14 cellular contexts compared by ENCODE assay signal in genomic region chr20:22833851-22834250, GRCh38.
"Had no signal": no experiment of that assay in that cellular context is flagged by ENCODE, and none has a peak within 500 bp of the region (broad histone marks: within the 10 kb centered on the region; RNA-seq: fewer than 3 reads in every experiment).

No MANE protein-coding gene starts in this region.

- H3K27me3 Mint-ChIP-seq: activated naive CD8-positive, alpha-beta T cell had no signal

- H3K36me3 ChIP-seq: gastroesophageal sphincter, neural progenitor cell, upper lobe of right lung had no signal

- H3K27me3 ChIP-seq: neural progenitor cell, upper lobe of right lung had no signal

- H3K4me1 ChIP-seq: gastroesophageal sphincter, neural progenitor cell, parathyroid adenoma, upper lobe of right lung had no signal

- H3K9ac ChIP-seq: neural progenitor cell, parathyroid adenoma had no signal

- H3K4me3 Mint-ChIP-seq: activated naive CD8-positive, alpha-beta T cell; neural progenitor cell; stimulated activated naive CD8-positive, alpha-beta T cell treated with anti-CD3 and anti-CD28 coated beads, Interleukin-15, Interleukin-2, amounts not matched to agents 100 ng/mL and 50 ng/mL, for 24 hours had no signal

- H3K4me3 ChIP-seq: gastroesophageal sphincter, neural progenitor cell, upper lobe of right lung had no signal

- H3K36me3 Mint-ChIP-seq: activated naive CD8-positive, alpha-beta T cell; neural progenitor cell had no signal

- H3K79me2 ChIP-seq: parathyroid adenoma had no signal

- H3K4me1 Mint-ChIP-seq: neural progenitor cell had no signal

- H3K27ac Mint-ChIP-seq: activated naive CD8-positive, alpha-beta T cell; neural progenitor cell; stimulated activated naive CD8-positive, alpha-beta T cell treated with anti-CD3 and anti-CD28 coated beads, Interleukin-15, Interleukin-2, amounts not matched to agents 100 ng/mL and 50 ng/mL, for 24 hours had no signal

- H3K4me2 ChIP-seq: neural progenitor cell had no signal

- ATAC-seq: gastroesophageal sphincter, upper lobe of right lung had no signal

- H3K27ac ChIP-seq: gastroesophageal sphincter, neural progenitor cell, parathyroid adenoma, upper lobe of right lung had no signal

- DNase-seq: activated CD4-positive, alpha-beta T cell treated with anti-CD3 and anti-CD28 coated beads for 4 hours; activated effector memory CD4-positive, alpha-beta T cell treated with anti-CD3 and anti-CD28 coated beads, Interleukin-2, amount 50 U/mL, for 16 hours; anterior cingulate cortex; midbrain; stimulated activated CD4-positive, alpha-beta T cell treated with anti-CD3 and anti-CD28 coated beads, Interleukin-15, amount 100 ng/mL, for 24 hours; stimulated activated CD4-positive, alpha-beta T cell treated with anti-CD3 and anti-CD28 coated beads, Interleukin-4, amount 100 ng/mL, for 24 hours; SW 1271; T-helper 9 cell; upper lobe of right lung had no signal

- H3K9me3 ChIP-seq: gastroesophageal sphincter, upper lobe of right lung had no signal

- H2AFZ ChIP-seq: neural progenitor cell, parathyroid adenoma had no signal
